15 cellular contexts compared by ENCODE assay signal in genomic region chr20:58268936-58269619, GRCh38. TPM values are rescaled to one million over a fixed set of nuclear protein-coding genes. Genes with fewer than 3 reads are reported as not detected.
DNase-seq lines count a peak whose midpoint lies in the region; ATAC-seq lines count a peak whose summit lies in the region.
"Had no signal": no experiment of that assay in that cellular context is flagged by ENCODE, and none has a peak within 500 bp of the region (broad histone marks: within the 10 kb centered on the region; RNA-seq: fewer than 3 reads in every experiment).

No MANE protein-coding gene starts in this region.

- peaks cover 30% of the 10 kb centered on the region for H3K36me3 Mint-ChIP-seq in CD4-positive, CD25-positive, alpha-beta regulatory T cell
- peaks cover 20% of the 10 kb centered on the region for H3K36me3 Mint-ChIP-seq in activated CD4-positive, alpha-beta memory T cell treated with anti-CD3 and anti-CD28 coated beads for 36 hours

- intact Hi-C loops in activated CD4-positive, alpha-beta memory T cell treated with anti-CD3 and anti-CD28 coated beads for 36 hours (cut with micrococcal nuclease): no loop called here

- DNase-seq in CD4-positive, CD25-positive, alpha-beta regulatory T cell: peak in 1 of 3 donors; percentile 61
- DNase-seq in activated CD4-positive, alpha-beta memory T cell treated with anti-CD3 and anti-CD28 coated beads for 36 hours: peak; percentile 32
- peak; percentile 21 for DNase-seq in kidney tubule cell (ENCODE audit: low spot score)
- no peak for DNase-seq in NCI-H2196 treated with DMSO at 0.1 percent for 48 hours (lab: John Stamatoyannopoulos, UW; ENCODE audit: unreplicated experiment)
- DNase-seq in DMS79 (lab: John Stamatoyannopoulos, UW): no peak
- DNase-seq in effector memory CD4-positive, alpha-beta T cell: no peak
- DNase-seq: gastrocnemius medialis; NCI-H2081 treated with DMSO at 0.1 percent for 48 hours; right cardiac atrium; stimulated activated CD4-positive, alpha-beta T cell treated with anti-CD3 and anti-CD28 coated beads, Interleukin-4, amount 100 ng/mL, for 24 hours had no signal

- peaks cover 17% of the 10 kb centered on the region for H3K36me3 ChIP-seq in CD4-positive, CD25-positive, alpha-beta regulatory T cell (ENCODE audit: control insufficient read depth, insufficient read depth, low read length)
- peaks cover 36% of the 10 kb centered on the region for H3K36me3 ChIP-seq in HUES6 (ENCODE audit: control insufficient read depth, insufficient read depth, low read length)
- H3K36me3 ChIP-seq in effector memory CD4-positive, alpha-beta T cell (ENCODE audit: control insufficient read depth, insufficient read depth, low read length): no peaks in the 10 kb centered on the region

- peak overlapping the region in 2 of 3 donors; percentile 89 to 92 for H3K27ac Mint-ChIP-seq in CD4-positive, CD25-positive, alpha-beta regulatory T cell
- H3K27ac Mint-ChIP-seq in activated CD4-positive, alpha-beta memory T cell treated with anti-CD3 and anti-CD28 coated beads for 36 hours: peak overlapping the region; percentile 34

- H3K27me3 ChIP-seq in CD4-positive, CD25-positive, alpha-beta regulatory T cell (ENCODE audit: control insufficient read depth, insufficient read depth, low read length): no peaks in the 10 kb centered on the region
- no peaks in the 10 kb centered on the region for H3K27me3 ChIP-seq in HUES6 (ENCODE audit: control insufficient read depth, insufficient read depth, low read length)
- no peaks in the 10 kb centered on the region for H3K27me3 ChIP-seq in effector memory CD4-positive, alpha-beta T cell (replicated peaks; ENCODE audit: control insufficient read depth, insufficient read depth, low read length, poor library complexity, severe bottlenecking)
- H3K27me3 ChIP-seq: gastrocnemius medialis had no signal

- H3K9ac ChIP-seq in HUES6 (ENCODE audit: low read length): peak overlapping the region; percentile 17

- peaks cover 13 to 42% (median 33%) of the 10 kb centered on the region in 4 donors for H3K4me1 Mint-ChIP-seq in CD4-positive, CD25-positive, alpha-beta regulatory T cell
- peaks cover 28% of the 10 kb centered on the region for H3K4me1 Mint-ChIP-seq in activated CD4-positive, alpha-beta memory T cell treated with anti-CD3 and anti-CD28 coated beads for 36 hours (ENCODE audit: low read depth)

- CTCF ChIA-PET in activated CD4-positive, alpha-beta memory T cell treated with anti-CD3 and anti-CD28 coated beads for 36 hours (lab: Charles Lee): no interaction called here

- H3K27me3 Mint-ChIP-seq in CD4-positive, CD25-positive, alpha-beta regulatory T cell: no peaks in the 10 kb centered on the region
- no peaks in the 10 kb centered on the region for H3K27me3 Mint-ChIP-seq in activated CD4-positive, alpha-beta memory T cell treated with anti-CD3 and anti-CD28 coated beads for 36 hours
- H3K27me3 Mint-ChIP-seq: natural killer cell treated with Interleukin-12 subunit alpha and Interleukin-12 subunit beta and Interleukin-15 and Interleukin-18, amount 100 ng/mL, for 72 hours had no signal

- H3K9me3 Mint-ChIP-seq in CD4-positive, CD25-positive, alpha-beta regulatory T cell: peaks cover 0 to 2% (median 0%) of the 10 kb centered on the region in 7 donors
- H3K9me3 Mint-ChIP-seq in activated CD4-positive, alpha-beta memory T cell treated with anti-CD3 and anti-CD28 coated beads for 36 hours: no peaks in the 10 kb centered on the region
- H3K9me3 Mint-ChIP-seq: natural killer cell treated with Interleukin-12 subunit alpha and Interleukin-12 subunit beta and Interleukin-15 and Interleukin-18, amount 100 ng/mL, for 72 hours had no signal

- H3K4me3 Mint-ChIP-seq in CD4-positive, CD25-positive, alpha-beta regulatory T cell: peak overlapping the region in 3 of 4 donors; percentile 51 to 75 (median 61)
- no peak overlapping the region for H3K4me3 Mint-ChIP-seq in activated CD4-positive, alpha-beta memory T cell treated with anti-CD3 and anti-CD28 coated beads for 36 hours
- H3K4me3 Mint-ChIP-seq: natural killer cell treated with Interleukin-12 subunit alpha and Interleukin-12 subunit beta and Interleukin-15 and Interleukin-18, amount 100 ng/mL, for 72 hours had no signal

- no peak overlapping the region for H3K27ac ChIP-seq in CD4-positive, CD25-positive, alpha-beta regulatory T cell (ENCODE audit: insufficient read depth, low read length, poor library complexity, severe bottlenecking)
- no peak overlapping the region for H3K27ac ChIP-seq in HUES6 (ENCODE audit: low read depth, low read length)
- no peak overlapping the region for H3K27ac ChIP-seq in effector memory CD4-positive, alpha-beta T cell (ENCODE audit: insufficient read depth, low read length, poor library complexity, severe bottlenecking)
- H3K27ac ChIP-seq: C4-2B, gastrocnemius medialis had no signal

- POLR2A ChIA-PET in activated CD4-positive, alpha-beta memory T cell treated with anti-CD3 and anti-CD28 coated beads for 36 hours (lab: Charles Lee): no interaction called here

- ATAC-seq in CD4-positive, CD25-positive, alpha-beta regulatory T cell (ENCODE audit: low read depth in 2 of 2): no peak
- no peak for ATAC-seq in HG02981 (IDR thresholded peaks at IDR 0.05; ENCODE audit: unreplicated experiment)
- ATAC-seq: gastrocnemius medialis; natural killer cell treated with Interleukin-12 subunit alpha and Interleukin-12 subunit beta and Interleukin-15 and Interleukin-18, amount 100 ng/mL, for 72 hours; right cardiac atrium had no signal

- no peak overlapping the region for H3K4me3 ChIP-seq in CD4-positive, CD25-positive, alpha-beta regulatory T cell (ENCODE audit: low read depth, low read length)
- no peak overlapping the region for H3K4me3 ChIP-seq in HUES6 (ENCODE audit: low read depth, low read length)
- no peak overlapping the region for H3K4me3 ChIP-seq in effector memory CD4-positive, alpha-beta T cell (ENCODE audit: insufficient read depth, low read depth, low read length, poor library complexity, severe bottlenecking)
- H3K4me3 ChIP-seq: gastrocnemius medialis had no signal

- H3K9me3 ChIP-seq in CD4-positive, CD25-positive, alpha-beta regulatory T cell (ENCODE audit: control insufficient read depth in 2 of 2, low read length in 2 of 2): no peaks in the 10 kb centered on the region
- H3K9me3 ChIP-seq in HUES6 (ENCODE audit: control insufficient read depth, insufficient read depth, low read depth, low read length): peaks cover 3% of the 10 kb centered on the region; the same call in 1 of the 2 replicates
- no peaks in the 10 kb centered on the region for H3K9me3 ChIP-seq in effector memory CD4-positive, alpha-beta T cell (ENCODE audit: control insufficient read depth, low read length)
- H3K9me3 ChIP-seq: gastrocnemius medialis had no signal

- peaks cover 18% of the 10 kb centered on the region for H3K4me1 ChIP-seq in CD4-positive, CD25-positive, alpha-beta regulatory T cell (ENCODE audit: control insufficient read depth, insufficient read depth, low read length, poor library complexity, severe bottlenecking)
- H3K4me1 ChIP-seq in HUES6 (ENCODE audit: control insufficient read depth, insufficient read depth, low read length): peaks cover 8% of the 10 kb centered on the region; the same call in 1 of the 2 replicates
- no peaks in the 10 kb centered on the region for H3K4me1 ChIP-seq in effector memory CD4-positive, alpha-beta T cell (ENCODE audit: control insufficient read depth, insufficient read depth, low read length, poor library complexity, severe bottlenecking)
- H3K4me1 ChIP-seq: gastrocnemius medialis had no signal

RNA-seq across cellular contexts. Expression of gene RAB22A, which starts 40.4 kb away (rescaled TPM):
- total RNA-seq in CD4-positive, CD25-positive, alpha-beta regulatory T cell: 21.9 TPM
- polyA plus RNA-seq in CD4-positive, CD25-positive, alpha-beta regulatory T cell: 10 to 100 TPM; 11.3 to 13.2 (median 12.5) TPM
- 10 to 100 TPM; 10.5 to 12.0 TPM for total RNA-seq in activated CD4-positive, alpha-beta memory T cell treated with anti-CD3 and anti-CD28 coated beads for 36 hours

RNA-seq across cellular contexts. Expression of gene ANKRD60, which starts 40.6 kb away (rescaled TPM):
- total RNA-seq in CD4-positive, CD25-positive, alpha-beta regulatory T cell: not detected
- not detected for polyA plus RNA-seq in CD4-positive, CD25-positive, alpha-beta regulatory T cell
- total RNA-seq in activated CD4-positive, alpha-beta memory T cell treated with anti-CD3 and anti-CD28 coated beads for 36 hours: not detected
- total RNA-seq: gastrocnemius medialis; kidney epithelial cell; natural killer cell treated with Interleukin-12 subunit alpha and Interleukin-12 subunit beta and Interleukin-15 and Interleukin-18, amount 100 ng/mL, for 72 hours; right cardiac atrium had no signal
- polyA plus RNA-seq: right cardiac atrium had no signal

Comparison
In these comparisons a context has a peak if more than half of its experiments do, and no peak if none do; other contexts are left out.
1. DNase-seq: peak in activated CD4-positive, alpha-beta memory T cell treated with anti-CD3 and anti-CD28 coated beads for 36 hours (single experiment) and kidney tubule cell (single experiment); none in NCI-H2196 treated with DMSO at 0.1 percent for 48 hours (single experiment), DMS79 (single experiment) and effector memory CD4-positive, alpha-beta T cell (0 of 3).